1 cellular context compared by ENCODE assay signal in the genomic region with DNA sequence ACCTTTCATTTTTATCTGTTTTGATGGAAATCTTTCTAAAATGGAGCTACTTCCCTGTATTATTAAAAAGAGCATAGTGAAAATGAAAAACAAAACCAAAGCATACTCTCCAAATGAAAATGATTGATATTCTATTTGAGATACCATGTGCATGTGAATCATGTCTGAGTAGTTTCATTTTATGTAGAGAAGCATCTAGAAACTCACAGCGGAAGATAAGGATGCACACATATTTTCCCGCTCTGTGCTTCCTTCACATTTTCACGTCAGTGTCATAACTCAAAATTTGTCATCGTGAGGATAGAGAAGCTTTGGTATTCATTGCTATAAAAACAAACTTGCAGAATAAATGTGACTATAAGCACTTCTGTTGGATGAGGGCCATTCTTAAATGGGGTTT.
TF ChIP-seq lines count a peak whose summit lies in the region.

No MANE protein-coding gene starts in this region.

TF ChIP-seq in GM12878, 131 proteins besides CTCF, POLR2A, EP300 and RAD21:
- no peak for TF ChIP-seq FOXM1 (IDR thresholded peaks at IDR 0.05; ENCODE audit: low read depth, low read length)
- TF ChIP-seq ZBTB4 (CRISPR knock-in tag; IDR thresholded peaks at IDR 0.05) = no peak
- no peak for TF ChIP-seq BRCA1 (IDR thresholded peaks at IDR 0.05; ENCODE audit: low read depth, low read length)
- no peak for TF ChIP-seq IKZF2 (IDR thresholded peaks at IDR 0.05)
- no peak for TF ChIP-seq NRF1 (conservative IDR thresholded peaks at IDR 0.05; ENCODE audit: low read depth, low read length)
- TF ChIP-seq, protein P1, sequence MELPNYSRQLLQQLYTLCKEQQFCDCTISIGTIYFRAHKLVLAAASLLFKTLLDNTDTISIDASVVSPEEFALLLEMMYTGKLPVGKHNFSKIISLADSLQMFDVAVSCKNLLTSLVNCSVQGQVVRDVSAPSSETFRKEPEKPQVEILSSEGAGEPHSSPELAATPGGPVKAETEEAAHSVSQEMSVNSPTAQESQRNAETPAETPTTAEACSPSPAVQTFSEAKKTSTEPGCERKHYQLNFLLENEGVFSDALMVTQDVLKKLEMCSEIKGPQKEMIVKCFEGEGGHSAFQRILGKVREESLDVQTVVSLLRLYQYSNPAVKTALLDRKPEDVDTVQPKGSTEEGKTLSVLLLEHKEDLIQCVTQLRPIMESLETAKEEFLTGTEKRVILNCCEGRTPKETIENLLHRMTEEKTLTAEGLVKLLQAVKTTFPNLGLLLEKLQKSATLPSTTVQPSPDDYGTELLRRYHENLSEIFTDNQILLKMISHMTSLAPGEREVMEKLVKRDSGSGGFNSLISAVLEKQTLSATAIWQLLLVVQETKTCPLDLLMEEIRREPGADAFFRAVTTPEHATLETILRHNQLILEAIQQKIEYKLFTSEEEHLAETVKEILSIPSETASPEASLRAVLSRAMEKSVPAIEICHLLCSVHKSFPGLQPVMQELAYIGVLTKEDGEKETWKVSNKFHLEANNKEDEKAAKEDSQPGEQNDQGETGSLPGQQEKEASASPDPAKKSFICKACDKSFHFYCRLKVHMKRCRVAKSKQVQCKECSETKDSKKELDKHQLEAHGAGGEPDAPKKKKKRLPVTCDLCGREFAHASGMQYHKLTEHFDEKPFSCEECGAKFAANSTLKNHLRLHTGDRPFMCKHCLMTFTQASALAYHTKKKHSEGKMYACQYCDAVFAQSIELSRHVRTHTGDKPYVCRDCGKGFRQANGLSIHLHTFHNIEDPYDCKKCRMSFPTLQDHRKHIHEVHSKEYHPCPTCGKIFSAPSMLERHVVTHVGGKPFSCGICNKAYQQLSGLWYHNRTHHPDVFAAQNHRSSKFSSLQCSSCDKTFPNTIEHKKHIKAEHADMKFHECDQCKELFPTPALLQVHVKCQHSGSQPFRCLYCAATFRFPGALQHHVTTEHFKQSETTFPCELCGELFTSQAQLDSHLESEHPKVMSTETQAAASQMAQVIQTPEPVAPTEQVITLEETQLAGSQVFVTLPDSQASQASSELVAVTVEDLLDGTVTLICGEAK (IDR thresholded peaks at IDR 0.05; ENCODE audit: borderline replicate concordance) = no peak
- TF ChIP-seq IRF5 (IDR thresholded peaks at IDR 0.05; ENCODE audit: borderline replicate concordance) = no peak
- no peak for TF ChIP-seq STAT1 (conservative IDR thresholded peaks at IDR 0.05)
